Comparison of ENCODE assay signal across 12 cellular contexts in genomic region chr12:88703790-88704189, GRCh38.
"Had no signal": no experiment of that assay in that cellular context is flagged by ENCODE, and none has a peak within 500 bp of the region (broad histone marks: within the 10 kb centered on the region; RNA-seq: fewer than 3 reads in every experiment).

No MANE protein-coding gene starts in this region.

- DNase-seq: activated CD4-positive, alpha-beta memory T cell treated with anti-CD3 and anti-CD28 coated beads, Interleukin-2, amount 10 ng/mL, durations not matched to agents 7 days and 5 days; activated naive CD4-positive, alpha-beta T cell; effector memory CD8-positive, alpha-beta T cell; glutamatergic neuron; immature natural killer cell; left cardiac atrium; naive thymus-derived CD8-positive, alpha-beta T cell; right cardiac atrium had no signal

- H3K27ac ChIP-seq: epithelial cell of prostate, VCaP had no signal

- H3K4me3 ChIP-seq: lung, smooth muscle cell had no signal

- H3K4me2 ChIP-seq: smooth muscle cell had no signal
